ENCODE assay signal across 10 cellular contexts in the genomic region with DNA sequence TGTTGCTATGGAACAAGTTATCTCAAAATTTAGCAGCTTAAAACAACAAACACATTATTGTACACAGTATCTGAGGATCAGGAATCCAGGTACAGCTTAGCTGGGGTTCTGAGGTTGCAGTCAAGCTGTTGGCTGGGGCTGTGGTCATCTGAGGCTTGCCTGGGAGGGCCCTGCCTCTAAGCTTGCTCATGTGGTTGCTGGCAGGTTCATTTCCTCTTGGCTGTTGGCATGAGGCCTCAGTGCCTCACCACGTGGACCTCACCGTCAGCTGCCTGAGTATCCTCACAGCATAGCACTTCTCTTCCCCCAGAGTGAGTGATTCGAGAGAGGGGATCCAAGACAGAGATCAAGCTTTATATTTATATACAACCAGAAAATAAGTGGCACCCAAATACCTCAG. TPM values are rescaled to one million over a fixed set of nuclear protein-coding genes. Genes with fewer than 3 reads are reported as not detected.
DNase-seq lines count a peak whose midpoint lies in the region; ATAC-seq, FAIRE-seq and TF ChIP-seq lines count a peak whose summit lies in the region.
"Had no signal": no experiment of that assay in that cellular context is flagged by ENCODE, and none has a peak within 500 bp of the region (broad histone marks: within the 10 kb centered on the region; RNA-seq: fewer than 3 reads in every experiment).

No MANE protein-coding gene starts in this region.

- TF ChIP-seq POLR2A in GM12892 (IDR thresholded peaks at IDR 0.05; ENCODE audit: low read depth, low read length), result no peak

- H3K4me3 ChIP-seq in fibroblast of pulmonary artery (replicated peaks; ENCODE audit: low read depth, low read length), result no peak overlapping the region

- H3K4me1 Mint-ChIP-seq in activated CD4-positive, alpha-beta T cell treated with anti-CD3 and anti-CD28 coated beads for 36 hours, result peaks cover 15% of the 10 kb centered on the region
- H3K4me1 Mint-ChIP-seq in stimulated activated effector memory CD8-positive, alpha-beta T cell treated with anti-CD3 and anti-CD28 coated beads, Interleukin-12 subunit alpha, Interleukin-12 subunit beta, amount 100 ng/mL, for 72 hours, result peaks cover 15% of the 10 kb centered on the region
- H3K4me1 Mint-ChIP-seq: WTC11 had no signal

- peaks cover 17% of the 10 kb centered on the region for H3K9me3 Mint-ChIP-seq in activated CD4-positive, alpha-beta T cell treated with anti-CD3 and anti-CD28 coated beads for 36 hours (ENCODE audit: low read depth)
- peaks cover 13% of the 10 kb centered on the region for H3K9me3 Mint-ChIP-seq in stimulated activated effector memory CD8-positive, alpha-beta T cell treated with anti-CD3 and anti-CD28 coated beads, Interleukin-12 subunit alpha, Interleukin-12 subunit beta, amount 100 ng/mL, for 72 hours

- CTCF ChIA-PET in activated CD4-positive, alpha-beta T cell treated with anti-CD3 and anti-CD28 coated beads for 36 hours (lab: Charles Lee), result interaction anchor here (0.5 to 1.1 kb wide), 2 partner anchors 55 to 348 kb away, joined by 3 read pairs; no protein-coding TSS in a partner anchor

- no peak for TF ChIP-seq CTCF in fibroblast of pulmonary artery (IDR thresholded peaks at IDR 0.05; ENCODE audit: low read length, missing control alignments)

- no peaks in the 10 kb centered on the region for H3K27me3 Mint-ChIP-seq in activated CD4-positive, alpha-beta T cell treated with anti-CD3 and anti-CD28 coated beads for 36 hours

- peaks cover 51% of the 10 kb centered on the region for H3K36me3 Mint-ChIP-seq in activated CD4-positive, alpha-beta T cell treated with anti-CD3 and anti-CD28 coated beads for 36 hours (ENCODE audit: low read depth)
- H3K36me3 Mint-ChIP-seq in stimulated activated effector memory CD8-positive, alpha-beta T cell treated with anti-CD3 and anti-CD28 coated beads, Interleukin-12 subunit alpha, Interleukin-12 subunit beta, amount 100 ng/mL, for 72 hours, result peaks cover 45% of the 10 kb centered on the region

- FAIRE-seq in RCC 7860 (lab: Jason Lieb, UNC), result peak; percentile 35
- no peak for FAIRE-seq in GM12892 (lab: Jason Lieb, UNC)

- H3K27ac Mint-ChIP-seq in activated CD4-positive, alpha-beta T cell treated with anti-CD3 and anti-CD28 coated beads for 36 hours, result peak overlapping the region; percentile 43
- H3K27ac Mint-ChIP-seq in stimulated activated effector memory CD8-positive, alpha-beta T cell treated with anti-CD3 and anti-CD28 coated beads, Interleukin-12 subunit alpha, Interleukin-12 subunit beta, amount 100 ng/mL, for 72 hours, result peak overlapping the region; percentile 68
- H3K27ac Mint-ChIP-seq: WTC11 had no signal

- peak; percentile 39 for ATAC-seq in activated CD4-positive, alpha-beta T cell treated with anti-CD3 and anti-CD28 coated beads for 36 hours
- ATAC-seq in stimulated activated effector memory CD8-positive, alpha-beta T cell treated with anti-CD3 and anti-CD28 coated beads, Interleukin-12 subunit alpha, Interleukin-12 subunit beta, amount 100 ng/mL, for 72 hours, result peak; percentile 75
- ATAC-seq: WTC11 had no signal

- peak; percentile 28 for DNase-seq in activated CD4-positive, alpha-beta T cell treated with anti-CD3 and anti-CD28 coated beads for 36 hours
- DNase-seq in activated CD4-positive, alpha-beta T cell treated with anti-CD3 and anti-CD28 coated beads, Interleukin-2, amount 50 U/mL, for 4 hours, result no peak
- peak; percentile 28 for DNase-seq in RCC 7860 (ENCODE audit: low spot score)
- DNase-seq in fibroblast of pulmonary artery (ENCODE audit: low read depth), result peak; percentile 55
- DNase-seq in stimulated activated effector memory CD8-positive, alpha-beta T cell treated with anti-CD3 and anti-CD28 coated beads, Interleukin-12 subunit alpha, Interleukin-12 subunit beta, amount 100 ng/mL, for 72 hours (ENCODE audit: low spot score in 2 of 2), result peak in 1 of 2 donors; percentile 44
- no peak for DNase-seq in DMS53 (lab: John Stamatoyannopoulos, UW)
- no peak for DNase-seq in GM12892 (ENCODE audit: insufficient read length)
- no peak for DNase-seq in NCI-H1694 treated with DMSO at 0.1 percent for 48 hours (lab: John Stamatoyannopoulos, UW)
- DNase-seq: GOT3 had no signal

- intact Hi-C loops in activated CD4-positive, alpha-beta T cell treated with anti-CD3 and anti-CD28 coated beads for 36 hours (cut with DNase I, micrococcal nuclease), result no loop called here

- POLR2A ChIA-PET in activated CD4-positive, alpha-beta T cell treated with anti-CD3 and anti-CD28 coated beads for 36 hours (lab: Charles Lee), result no interaction called here

- H3K4me3 Mint-ChIP-seq in activated CD4-positive, alpha-beta T cell treated with anti-CD3 and anti-CD28 coated beads for 36 hours, result no peak overlapping the region
- no peak overlapping the region for H3K4me3 Mint-ChIP-seq in stimulated activated effector memory CD8-positive, alpha-beta T cell treated with anti-CD3 and anti-CD28 coated beads, Interleukin-12 subunit alpha, Interleukin-12 subunit beta, amount 100 ng/mL, for 72 hours
- H3K4me3 Mint-ChIP-seq: WTC11 had no signal

RNA-seq across cellular contexts. Expression of a gene that starts 18.6 kb away (rescaled TPM):
- 10 to 100 TPM; 37.4 to 51.9 TPM for total RNA-seq in activated CD4-positive, alpha-beta T cell treated with anti-CD3 and anti-CD28 coated beads for 36 hours
- polyA plus RNA-seq in GM12892 (2012; ENCODE audit: missing spikeins), result 74.1 TPM

Comparison
In these comparisons a context has a peak if more than half of its experiments do, and no peak if none do; other contexts are left out.
1. DNase-seq: peak in activated CD4-positive, alpha-beta T cell treated with anti-CD3 and anti-CD28 coated beads for 36 hours (single experiment), RCC 7860 (single experiment) and fibroblast of pulmonary artery (single experiment); none in activated CD4-positive, alpha-beta T cell treated with anti-CD3 and anti-CD28 coated beads, Interleukin-2, amount 50 U/mL, for 4 hours (0 of 2), DMS53 (single experiment), GM12892 (single experiment) and NCI-H1694 treated with DMSO at 0.1 percent for 48 hours (single experiment).